9 cellular contexts compared by ENCODE assay signal in genomic region chr1:62530516-62531154, GRCh38.
DNase-seq lines count a peak whose midpoint lies in the region; ATAC-seq and TF ChIP-seq lines count a peak whose summit lies in the region.
"Had no signal": no experiment of that assay in that cellular context is flagged by ENCODE, and none has a peak within 500 bp of the region (broad histone marks: within the 10 kb centered on the region; RNA-seq: fewer than 3 reads in every experiment).

No MANE protein-coding gene starts in this region.

- intact Hi-C loops in Caco-2 (cut with micrococcal nuclease; ENCODE audit: unreplicated experiment), result loop anchor here (1.0 kb wide), 1 partner anchor 216 kb away; no protein-coding TSS in a partner anchor

- TF ChIP-seq RAD21 in liver (IDR thresholded peaks at IDR 0.05), result peak; percentile 94 to 96

- POLR2A ChIA-PET in Caco-2 (lab: Charles Lee), result no interaction called here

- H3K27ac Mint-ChIP-seq in Caco-2 (ENCODE audit: unreplicated experiment), result peak overlapping the region; percentile 26
- H3K27ac Mint-ChIP-seq in activated T-cell treated with anti-CD3 and anti-CD28 coated beads, Interleukin-2, amount 50 U/mL, for 72 hours, result no peak overlapping the region

- H3K27me3 ChIP-seq in Caco-2 (replicated peaks; ENCODE audit: control insufficient read depth, insufficient read depth, low read length) (no peaks in the 10 kb centered on the region), liver (ENCODE audit: control insufficient read depth in 4 of 4, insufficient read depth in 4 of 4, low read length in 3 of 4) (no peaks in the 10 kb centered on the region)

- TF ChIP-seq CTCF in Caco-2 (IDR thresholded peaks at IDR 0.05; ENCODE audit: insufficient read depth in 1 of 2, low read depth in 1 of 2, low read length in 1 of 2, severe bottlenecking in 1 of 2, unreplicated experiment in 1 of 2) (peak; percentile 23 to 61), LNCAP (IDR thresholded peaks at IDR 0.05) (peak; percentile 86), liver (IDR thresholded peaks at IDR 0.05; ENCODE audit: low read depth, low read length, missing input control) (peak; percentile 89)

- no peaks in the 10 kb centered on the region for H3K27me3 Mint-ChIP-seq in Caco-2 (ENCODE audit: insufficient read depth, unreplicated experiment)
- H3K27me3 Mint-ChIP-seq in activated T-cell treated with anti-CD3 and anti-CD28 coated beads, Interleukin-2, amount 50 U/mL, for 72 hours (ENCODE audit: low read depth), result no peaks in the 10 kb centered on the region

- DNase-seq in Caco-2 (peak; percentile 42 to 44), cerebellum (ENCODE audit: low spot score) (peak; percentile 23), activated T-cell treated with anti-CD3 and anti-CD28 coated beads for 4 hours (no peak), NCI-H2196 (lab: John Stamatoyannopoulos, UW; ENCODE audit: unreplicated experiment) (no peak)
- DNase-seq in activated CD4-positive, alpha-beta T cell treated with anti-CD3 and anti-CD28 coated beads, Interleukin-2, amount 50 U/mL, for 1 hour, result no peak
- no peak for DNase-seq in activated T-cell treated with anti-CD3 and anti-CD28 coated beads, Interleukin-2, amount 50 U/mL, for 72 hours

- CTCF ChIA-PET in Caco-2 (lab: Charles Lee), result interaction anchor here (1.1 kb wide), 1 partner anchor 216 kb away, joined by 7 read pairs; no protein-coding TSS in a partner anchor

- H3K4me3 Mint-ChIP-seq in Caco-2 (ENCODE audit: unreplicated experiment), result no peak overlapping the region
- H3K4me3 Mint-ChIP-seq in activated T-cell treated with anti-CD3 and anti-CD28 coated beads, Interleukin-2, amount 50 U/mL, for 72 hours, result no peak overlapping the region

- H3K9ac ChIP-seq in liver (ENCODE audit: low read depth in 1 of 2, low read length in 2 of 2), result no peak overlapping the region

- H3K9me3 ChIP-seq in Caco-2 (no peaks in the 10 kb centered on the region), liver (ENCODE audit: control insufficient read depth in 4 of 4, low read length in 3 of 4) (no peaks in the 10 kb centered on the region)

- no TSS peak for BruUV-seq in Caco-2 (replicated peaks; lab: Mats Ljungman, UMichigan)

- H3K4me1 Mint-ChIP-seq in Caco-2 (ENCODE audit: low read depth, unreplicated experiment), result peaks cover 6% of the 10 kb centered on the region
- no peaks in the 10 kb centered on the region for H3K4me1 Mint-ChIP-seq in activated T-cell treated with anti-CD3 and anti-CD28 coated beads, Interleukin-2, amount 50 U/mL, for 72 hours (ENCODE audit: low read depth)

- H3K27ac ChIP-seq in liver (ENCODE audit: low read depth in 1 of 2, low read length in 2 of 2), result no peak overlapping the region

- 40% methylated on average over 6 of the region's 6 CpGs for WGBS in liver

- peaks cover 4% of the 10 kb centered on the region for H3K36me3 Mint-ChIP-seq in Caco-2 (ENCODE audit: insufficient read depth, unreplicated experiment)
- no peaks in the 10 kb centered on the region for H3K36me3 Mint-ChIP-seq in activated T-cell treated with anti-CD3 and anti-CD28 coated beads, Interleukin-2, amount 50 U/mL, for 72 hours (ENCODE audit: insufficient read depth in 2 of 2)

- H3K4me1 ChIP-seq in Caco-2, result no peaks in the 10 kb centered on the region
- peaks cover 0 to 17% (median 13%) of the 10 kb centered on the region in 4 donors for H3K4me1 ChIP-seq in liver (ENCODE audit: control insufficient read depth in 4 of 4, insufficient read depth in 4 of 4, low read length in 3 of 4)

- ATAC-seq in activated T-cell treated with anti-CD3 and anti-CD28 coated beads, Interleukin-2, amount 50 U/mL, for 72 hours (replicated peaks in 1 of 2), result no peak
- ATAC-seq: HCT116 had no signal

- H3K36me3 ChIP-seq in Caco-2 (ENCODE audit: control insufficient read depth, insufficient read depth, low read length), result no peaks in the 10 kb centered on the region
- peaks cover 0 to 3% (median 2%) of the 10 kb centered on the region in 4 donors for H3K36me3 ChIP-seq in liver (ENCODE audit: control insufficient read depth in 4 of 4, insufficient read depth in 3 of 4, low read depth in 1 of 4, low read length in 3 of 4)

- H3K4me3 ChIP-seq in Caco-2 (ENCODE audit: low read depth, low read length) (no peak overlapping the region), liver (ENCODE audit: low read depth in 1 of 3, low read length in 3 of 3) (no peak overlapping the region)

- no peaks in the 10 kb centered on the region for H3K9me3 Mint-ChIP-seq in Caco-2 (ENCODE audit: unreplicated experiment)
- H3K9me3 Mint-ChIP-seq in activated T-cell treated with anti-CD3 and anti-CD28 coated beads, Interleukin-2, amount 50 U/mL, for 72 hours, result no peaks in the 10 kb centered on the region

TF ChIP-seq in liver, 16 proteins besides CTCF, POLR2A, EP300 and RAD21:
- TF ChIP-seq ZBTB33 (IDR thresholded peaks at IDR 0.05), result no peak
- TF ChIP-seq REST (IDR thresholded peaks at IDR 0.05), result no peak
- TF ChIP-seq NR2F2 (IDR thresholded peaks at IDR 0.05), result no peak
- TF ChIP-seq RXRA (IDR thresholded peaks at IDR 0.05), result no peak
TF ChIP-seq in liver: peak in this region for 0.

Comparison
In these comparisons a context has a peak if more than half of its experiments do, and no peak if none do; other contexts are left out.
1. DNase-seq: peak in Caco-2 (2 of 2) and cerebellum (single experiment); none in activated T-cell treated with anti-CD3 and anti-CD28 coated beads for 4 hours (single experiment), NCI-H2196 (single experiment), activated CD4-positive, alpha-beta T cell treated with anti-CD3 and anti-CD28 coated beads, Interleukin-2, amount 50 U/mL, for 1 hour (single experiment) and activated T-cell treated with anti-CD3 and anti-CD28 coated beads, Interleukin-2, amount 50 U/mL, for 72 hours (0 of 2).
2. Peak in every context shown above with its lines, with median percentiles within 50 percentile points of each other: CTCF ChIP-seq.